Comparison of ENCODE assay signal across 17 cellular contexts in the genomic region with DNA sequence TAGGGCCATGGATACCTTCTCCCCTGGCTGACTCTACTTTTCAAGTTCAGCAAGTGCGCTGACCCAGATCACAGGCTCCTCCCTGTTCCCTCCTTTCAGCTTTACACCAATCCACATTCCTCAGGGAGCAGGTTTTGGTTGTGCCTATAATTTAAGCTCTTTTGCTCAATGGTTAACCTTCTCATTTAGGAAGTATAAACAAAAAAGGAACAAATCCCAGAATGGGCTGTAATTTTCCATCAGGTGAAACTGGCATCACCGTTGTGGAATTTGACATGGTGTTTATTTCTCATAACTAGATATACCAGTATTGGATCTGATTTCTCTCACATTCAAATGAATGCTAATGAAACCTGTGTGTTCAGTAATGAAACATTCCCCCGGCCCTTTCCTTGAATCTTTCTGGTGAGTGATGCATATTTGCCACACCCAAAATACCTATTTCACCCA. TPM values are rescaled to one million over a fixed set of nuclear protein-coding genes. Genes with fewer than 3 reads are reported as not detected.
DNase-seq lines count a peak whose midpoint lies in the region; ATAC-seq, FAIRE-seq and TF ChIP-seq lines count a peak whose summit lies in the region.
"Had no signal": no experiment of that assay in that cellular context is flagged by ENCODE, and none has a peak within 500 bp of the region (broad histone marks: within the 10 kb centered on the region; RNA-seq: fewer than 3 reads in every experiment).

No MANE protein-coding gene starts in this region.

- H3K4me3 ChIP-seq in H1 (ENCODE audit: extremely low read depth in 1 of 4, insufficient read depth in 2 of 4, low read depth in 3 of 4, low read length in 4 of 4) (no peak overlapping the region), left lung (no peak overlapping the region), upper lobe of right lung (no peak overlapping the region)
- H3K4me3 ChIP-seq: mucosa of descending colon, tibial nerve had no signal

- no peak overlapping the region for H2AFZ ChIP-seq in H1 (ENCODE audit: low read length)

- POLR2A ChIA-PET in H1 (lab: Charles Lee; ENCODE audit: partially characterized antibody) = interaction anchor here (2.2 kb wide), 1 partner anchor 10 kb away, joined by 9 read pairs; no protein-coding TSS in a partner anchor

- intact Hi-C loops in Right ventricle myocardium superior (cut with DNase I) = no loop called here
- intact Hi-C loops in Right ventricle myocardium inferior (cut with DNase I) = no loop called here
- intact Hi-C loops in left lung (cut with DNase I) = no loop called here
- intact Hi-C loops in upper lobe of right lung (cut with DNase I) = no loop called here

- no peak overlapping the region for H2BK5ac ChIP-seq in H1 (ENCODE audit: low read depth, low read length)

- TF ChIP-seq EP300 in H1 (IDR thresholded peaks at IDR 0.05; ENCODE audit: borderline replicate concordance in 1 of 2, low read depth in 2 of 2, low read length in 2 of 2) = no peak

- H3K9ac ChIP-seq in H1 (replicated peaks in 1 of 4; ENCODE audit: extremely low read depth in 1 of 4, low read depth in 3 of 4, low read length in 3 of 4) = no peak overlapping the region

- no peak overlapping the region for H3K18ac ChIP-seq in H1 (ENCODE audit: extremely low read depth, low read length)

- ATAC-seq in Right ventricle myocardium superior (ENCODE audit: poor library complexity) (peak; percentile 46), Right ventricle myocardium inferior (no peak), left lung (peak; percentile 81), upper lobe of right lung (peak; percentile 60), HG03354 (IDR thresholded peaks at IDR 0.05; ENCODE audit: poor library complexity, severe bottlenecking, unreplicated experiment) (no peak)
- ATAC-seq: mucosa of descending colon had no signal

- H4K5ac ChIP-seq in H1 (ENCODE audit: insufficient read length, low read depth, low read length) = no peak overlapping the region

- peak overlapping the region; percentile 2 to 17; a peak in 3 of 4 replicates for H3K4me2 ChIP-seq in H1 (ENCODE audit: insufficient read depth in 1 of 2, low read depth in 2 of 2, low read length in 2 of 2)

- no peak overlapping the region for H2BK12ac ChIP-seq in H1 (ENCODE audit: low read depth, low read length)

- 0 out of 2 replicates have a peak, but pooled peaks cover 2% of the 10 kb centered on the region for H3K79me1 ChIP-seq in H1 (ENCODE audit: low read depth, low read length)

- peaks cover 3 to 14% (median 12%) of the 10 kb centered on the region in 4 experiments for H3K4me1 ChIP-seq in H1 (replicated peaks in 1 of 4; ENCODE audit: control insufficient read depth in 3 of 4, insufficient read depth in 4 of 4, low read length in 3 of 4)
- peaks cover 0 to 15% of the 10 kb centered on the region in 2 donors for H3K4me1 ChIP-seq in left lung
- peaks cover 14% of the 10 kb centered on the region for H3K4me1 ChIP-seq in upper lobe of right lung

- TF ChIP-seq RAD21 in H1 (IDR thresholded peaks at IDR 0.05 in 1 of 2, conservative IDR thresholded peaks at IDR 0.05 in 1 of 2; ENCODE audit: low read depth in 2 of 2, low read length in 2 of 2) = no peak

- TF ChIP-seq CTCF in H1 (IDR thresholded peaks at IDR 0.05; ENCODE audit: control extremely low read depth in 1 of 3, insufficient read depth in 1 of 3, low read depth in 1 of 3, low read length in 3 of 3) = no peak
- no peak for TF ChIP-seq CTCF in left lung (IDR thresholded peaks at IDR 0.05)
- no peak for TF ChIP-seq CTCF in upper lobe of right lung (IDR thresholded peaks at IDR 0.05)

- H4K91ac ChIP-seq in H1 (replicated peaks; ENCODE audit: insufficient read length, low read length) = no peak overlapping the region

- H3K4ac ChIP-seq in H1 (replicated peaks; ENCODE audit: insufficient read length, low read depth, low read length) = no peak overlapping the region

- H3K9me3 ChIP-seq in H1 (ENCODE audit: insufficient read depth in 2 of 2, low read depth in 1 of 2, low read length in 1 of 2) (no peaks in the 10 kb centered on the region), left lung (no peaks in the 10 kb centered on the region), upper lobe of right lung (no peaks in the 10 kb centered on the region)
- H3K9me3 ChIP-seq: mucosa of descending colon, tibial nerve had no signal

- WGBS in H1 (ENCODE audit: extremely low coverage in 1 of 2, insufficient coverage in 1 of 2, insufficient read length in 1 of 2, insufficient replicate concordance in 2 of 2, low coverage in 1 of 2, low lambda C conversion rate in 2 of 2, missing lambda C conversion rate in 1 of 2), 2 experiments = 81% methylated on average over 3 of the region's 3 CpGs; no CpG with 5 or more reads in 1 of the 2 experiments

- H3K36me3 ChIP-seq in H1 (ENCODE audit: control insufficient read depth in 2 of 4, insufficient read depth in 4 of 4, low read length in 3 of 4) (no peaks in the 10 kb centered on the region), left lung (no peaks in the 10 kb centered on the region), upper lobe of right lung (no peaks in the 10 kb centered on the region)
- H3K36me3 ChIP-seq: tibial nerve had no signal

- no peak overlapping the region for H2AK5ac ChIP-seq in H1 (ENCODE audit: low read depth, low read length)

- H2BK15ac ChIP-seq in H1 (ENCODE audit: low read length) = no peak overlapping the region

- H3K27ac ChIP-seq in H1 (ENCODE audit: low read depth, low read length) (no peak overlapping the region), left lung (no peak overlapping the region), upper lobe of right lung (no peak overlapping the region)
- H3K27ac ChIP-seq: tibial nerve had no signal

- H4K8ac ChIP-seq in H1 (ENCODE audit: extremely low read depth, insufficient read depth, low read length) = no peak overlapping the region

- DNase-seq in Right ventricle myocardium superior = no peak
- no peak for DNase-seq in Right ventricle myocardium inferior (ENCODE audit: missing footprints)
- DNase-seq in H1 (ENCODE audit: low read depth in 1 of 2, low spot score in 2 of 2) = no peak
- no peak for DNase-seq in left lung
- no peak for DNase-seq in upper lobe of right lung
- no peak for DNase-seq in NCI-H2196 (lab: John Stamatoyannopoulos, UW; ENCODE audit: unreplicated experiment)
- no peak for DNase-seq in AML-193 (lab: John Stamatoyannopoulos, UW)
- DNase-seq: CD4-positive, CD25-positive, alpha-beta regulatory T cell; cerebellar nuclear complex; IMR-90; mucosa of descending colon; MV-4-11; NCI-H2029 treated with DMSO at 0.1 percent for 48 hours; NCI-H524; occipital lobe had no signal

- FAIRE-seq in H1 (lab: Jason Lieb, UNC) = no peak

- no peak overlapping the region for H2BK20ac ChIP-seq in H1 (ENCODE audit: low read length)

- H3K27me3 ChIP-seq in H1 (replicated peaks in 1 of 4; ENCODE audit: control insufficient read depth in 3 of 4, extremely low read depth in 1 of 4, insufficient read depth in 3 of 4, low read length in 3 of 4) (no peaks in the 10 kb centered on the region), left lung (no peaks in the 10 kb centered on the region), upper lobe of right lung (no peaks in the 10 kb centered on the region)
- H3K27me3 ChIP-seq: tibial nerve had no signal

- H2BK120ac ChIP-seq in H1 (replicated peaks; ENCODE audit: low read depth, low read length) = no peak overlapping the region

- CTCF ChIA-PET in H1 (lab: Charles Lee; ENCODE audit: partially characterized antibody) = interaction anchor here (0.6 to 1.8 kb wide), 3 partner anchors 10 to 164 kb away, joined by 3 read pairs; no protein-coding TSS in a partner anchor

- H3K23me2 ChIP-seq in H1 (ENCODE audit: low read depth, low read length) = no peaks in the 10 kb centered on the region; the same call in 1 of the 2 replicates

- no peak overlapping the region for H3K56ac ChIP-seq in H1 (replicated peaks; ENCODE audit: insufficient read length, low read depth, low read length)

- H3K23ac ChIP-seq in H1 (ENCODE audit: insufficient read length) = no peak overlapping the region

- peaks cover 0 to 5% of the 10 kb centered on the region in 2 experiments for H4K20me1 ChIP-seq in H1 (replicated peaks in 1 of 2; ENCODE audit: control insufficient read depth in 1 of 2, insufficient read depth in 2 of 2, low read length in 2 of 2)

- H3K79me2 ChIP-seq in H1 (ENCODE audit: control insufficient read depth in 1 of 2, insufficient read depth in 2 of 2, low read length in 2 of 2) = peaks cover 5 to 84% of the 10 kb centered on the region in 2 experiments; a peak in 3 of 4 replicates

- no peak for TF ChIP-seq POLR2A in H1 (IDR thresholded peaks at IDR 0.05; ENCODE audit: control extremely low read depth in 1 of 2, low read depth in 2 of 2, low read length in 2 of 2)

- H3K14ac ChIP-seq in H1 (ENCODE audit: insufficient read length) = no peak overlapping the region

TF ChIP-seq in H1, 55 proteins besides CTCF, POLR2A, EP300 and RAD21 (continues in another document):
- TF ChIP-seq ZNF274 (IDR thresholded peaks at IDR 0.05; ENCODE audit: borderline replicate concordance, extremely low read depth, low read length) (no peak), KDM5A (IDR thresholded peaks at IDR 0.05; ENCODE audit: low read length) (no peak), GTF2F1 (IDR thresholded peaks at IDR 0.05; ENCODE audit: borderline replicate concordance, low read depth, low read length) (no peak), BCL11A (IDR thresholded peaks at IDR 0.05; ENCODE audit: low read depth in 2 of 2, low read length in 2 of 2) (no peak), RFX5 (IDR thresholded peaks at IDR 0.05; ENCODE audit: borderline replicate concordance, low read depth, low read length) (no peak), RNF2 (IDR thresholded peaks at IDR 0.05; ENCODE audit: borderline replicate concordance, low read depth, low read length, missing control alignments, poor library complexity, severe bottlenecking) (no peak), POU5F1 (IDR thresholded peaks at IDR 0.05; ENCODE audit: low read depth, low read length) (no peak)
- TF ChIP-seq, protein P1, sequence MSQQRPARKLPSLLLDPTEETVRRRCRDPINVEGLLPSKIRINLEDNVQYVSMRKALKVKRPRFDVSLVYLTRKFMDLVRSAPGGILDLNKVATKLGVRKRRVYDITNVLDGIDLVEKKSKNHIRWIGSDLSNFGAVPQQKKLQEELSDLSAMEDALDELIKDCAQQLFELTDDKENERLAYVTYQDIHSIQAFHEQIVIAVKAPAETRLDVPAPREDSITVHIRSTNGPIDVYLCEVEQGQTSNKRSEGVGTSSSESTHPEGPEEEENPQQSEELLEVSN (IDR thresholded peaks at IDR 0.05) = no peak

RNA-seq across cellular contexts. Expression of a gene that starts 13.6 kb away (rescaled TPM):
- total RNA-seq in Right ventricle myocardium superior (38.6 TPM), Right ventricle myocardium inferior (39.8 TPM), left lung (10 to 100 TPM; 25.4 to 27.3 TPM), upper lobe of right lung (33.1 TPM)
- total RNA-seq in H1 (2021; fragmentation: NEBNext Ultra II Directional; extraction: Animal tissue kit (Norgen Biotek cat#: 25700)) = 38.9 and 47.0 TPM in 2 replicates
- polyA plus RNA-seq in H1 (2011; rRNA removed) = 6.4 and 8.3 TPM in 2 replicates
- polyA plus RNA-seq in H1 (2011; cell fraction: cytosol; rRNA removed) = 9.6 TPM
- 10.9 TPM for polyA plus RNA-seq in H1 (2011; cell fraction: nucleus; rRNA removed)
- polyA plus RNA-seq in H1 (2012, experiment 1 of 2) = 10.3 to 17.8 TPM (median 13.3 TPM) in 4 replicates
- 0.77 TPM for polyA plus RNA-seq in H1 (2012, experiment 2 of 2)
- polyA plus RNA-seq in H1 (2013, experiment 1 of 2) = 13.5 TPM
- 14.2 TPM for polyA plus RNA-seq in H1 (2013, experiment 2 of 2)
- polyA minus RNA-seq in H1 (2011; rRNA and poly(A)+ RNA removed) = 42.3 and 68.5 TPM in 2 replicates
- polyA minus RNA-seq in H1 (2011; cell fraction: cytosol; rRNA and poly(A)+ RNA removed) = 22.1 TPM
- polyA minus RNA-seq in H1 (2011; cell fraction: nucleus; rRNA and poly(A)+ RNA removed) = 31.7 TPM

Comparison
In these comparisons a context has a peak if more than half of its experiments do, and no peak if none do; other contexts are left out.
1. ATAC-seq: peak in Right ventricle myocardium superior (single experiment), left lung (single experiment) and upper lobe of right lung (single experiment); none in Right ventricle myocardium inferior (single experiment) and HG03354 (single experiment).